23 cellular contexts compared by ENCODE assay signal in genomic region chr7:66741-67140, GRCh38.
"Had no signal": no experiment of that assay in that cellular context is flagged by ENCODE, and none has a peak within 500 bp of the region (broad histone marks: within the 10 kb centered on the region; RNA-seq: fewer than 3 reads in every experiment).

No MANE protein-coding gene starts in this region.

- H3K27ac ChIP-seq: dorsolateral prefrontal cortex, esophagus squamous epithelium, parathyroid adenoma, thoracic aorta, upper lobe of left lung had no signal

- H3K36me3 ChIP-seq: esophagus squamous epithelium, thoracic aorta, upper lobe of left lung had no signal

- DNase-seq: activated CD4-positive, alpha-beta memory T cell treated with anti-CD3 and anti-CD28 coated beads, Interleukin-2, amount 10 ng/mL, durations not matched to agents 7 days and 5 days; activated CD4-positive, alpha-beta T cell treated with anti-CD3 and anti-CD28 coated beads, Interleukin-2, amount 10 ng/mL, durations not matched to agents 24 days and 14 days; activated CD4-positive, CD25-positive, alpha-beta regulatory T cell; activated gamma-delta T cell; activated naive CD4-positive, alpha-beta T cell treated with anti-CD3 and anti-CD28 coated beads, Interleukin-2, amount 50 U/mL, for 16 hours; activated naive CD8-positive, alpha-beta T cell treated with anti-CD3 and anti-CD28 coated beads, Interleukin-2, amount 50 U/mL, for 24 hours; activated T-cell treated with anti-CD3 and anti-CD28 coated beads, Interleukin-2, amount 50 U/mL, for 72 hours; anterior cingulate cortex; central memory CD4-positive, alpha-beta T cell; effector memory CD8-positive, alpha-beta T cell; esophagus squamous epithelium; kidney glomerular epithelial cell; stimulated activated CD4-positive, alpha-beta T cell treated with anti-CD3 and anti-CD28 coated beads, Interleukin-4, amount 100 ng/mL, for 1 hour; stimulated activated naive CD4-positive, alpha-beta T cell treated with Interleukin-2 at 50 U/mL for 16 hours; T1000; upper lobe of left lung had no signal

- H3K9me3 ChIP-seq: esophagus squamous epithelium, thoracic aorta, upper lobe of left lung had no signal

- H3K4me1 ChIP-seq: parathyroid adenoma had no signal

- H3K4me3 Mint-ChIP-seq: activated CD4-positive, alpha-beta memory T cell treated with anti-CD3 and anti-CD28 coated beads, Interleukin-2, amount 10 ng/mL, durations not matched to agents 7 days and 5 days; activated CD4-positive, alpha-beta T cell treated with anti-CD3 and anti-CD28 coated beads, Interleukin-2, amount 10 ng/mL, durations not matched to agents 24 days and 14 days; activated naive CD8-positive, alpha-beta T cell treated with anti-CD3 and anti-CD28 coated beads, Interleukin-2, amount 50 U/mL, for 24 hours; activated T-cell treated with anti-CD3 and anti-CD28 coated beads, Interleukin-2, amount 50 U/mL, for 72 hours; brain; effector memory CD8-positive, alpha-beta T cell; memory B cell; nephron; T-helper 1 cell treated with Interleukin-12 subunit alpha and Interleukin-12 subunit beta and Interleukin-4 antibody, amounts not matched to agents 30 μg/mL and 1 μg/mL, for 36 hours had no signal

- H3K4me1 Mint-ChIP-seq: activated CD4-positive, alpha-beta memory T cell treated with anti-CD3 and anti-CD28 coated beads, Interleukin-2, amount 10 ng/mL, durations not matched to agents 7 days and 5 days; activated CD4-positive, alpha-beta T cell treated with anti-CD3 and anti-CD28 coated beads, Interleukin-2, amount 10 ng/mL, durations not matched to agents 24 days and 14 days; activated naive CD8-positive, alpha-beta T cell treated with anti-CD3 and anti-CD28 coated beads, Interleukin-2, amount 50 U/mL, for 24 hours had no signal

- ATAC-seq: activated naive CD8-positive, alpha-beta T cell treated with anti-CD3 and anti-CD28 coated beads, Interleukin-2, amount 50 U/mL, for 24 hours; activated T-cell treated with anti-CD3 and anti-CD28 coated beads, Interleukin-2, amount 50 U/mL, for 72 hours; effector memory CD8-positive, alpha-beta T cell had no signal

- H3K27me3 Mint-ChIP-seq: activated CD4-positive, alpha-beta memory T cell treated with anti-CD3 and anti-CD28 coated beads, Interleukin-2, amount 10 ng/mL, durations not matched to agents 7 days and 5 days; activated CD4-positive, alpha-beta T cell treated with anti-CD3 and anti-CD28 coated beads, Interleukin-2, amount 10 ng/mL, durations not matched to agents 24 days and 14 days; activated naive CD8-positive, alpha-beta T cell treated with anti-CD3 and anti-CD28 coated beads, Interleukin-2, amount 50 U/mL, for 24 hours; brain; memory B cell had no signal

- H3K27me3 ChIP-seq: dorsolateral prefrontal cortex, upper lobe of left lung had no signal

- H3K27ac Mint-ChIP-seq: activated CD4-positive, alpha-beta memory T cell treated with anti-CD3 and anti-CD28 coated beads, Interleukin-2, amount 10 ng/mL, durations not matched to agents 7 days and 5 days; activated CD4-positive, alpha-beta T cell treated with anti-CD3 and anti-CD28 coated beads, Interleukin-2, amount 10 ng/mL, durations not matched to agents 24 days and 14 days; activated naive CD8-positive, alpha-beta T cell treated with anti-CD3 and anti-CD28 coated beads, Interleukin-2, amount 50 U/mL, for 24 hours; activated T-cell treated with anti-CD3 and anti-CD28 coated beads, Interleukin-2, amount 50 U/mL, for 72 hours; effector memory CD8-positive, alpha-beta T cell; memory B cell; T-helper 1 cell treated with Interleukin-12 subunit alpha and Interleukin-12 subunit beta and Interleukin-4 antibody, amounts not matched to agents 30 μg/mL and 1 μg/mL, for 36 hours had no signal

- H3K4me3 ChIP-seq: dorsolateral prefrontal cortex, esophagus squamous epithelium, thoracic aorta, upper lobe of left lung had no signal

- H3K9me3 Mint-ChIP-seq: activated CD4-positive, alpha-beta memory T cell treated with anti-CD3 and anti-CD28 coated beads, Interleukin-2, amount 10 ng/mL, durations not matched to agents 7 days and 5 days; activated CD4-positive, alpha-beta T cell treated with anti-CD3 and anti-CD28 coated beads, Interleukin-2, amount 10 ng/mL, durations not matched to agents 24 days and 14 days; activated naive CD8-positive, alpha-beta T cell treated with anti-CD3 and anti-CD28 coated beads, Interleukin-2, amount 50 U/mL, for 24 hours; activated T-cell treated with anti-CD3 and anti-CD28 coated beads, Interleukin-2, amount 50 U/mL, for 72 hours; brain; effector memory CD8-positive, alpha-beta T cell; memory B cell; nephron; T-helper 1 cell treated with Interleukin-12 subunit alpha and Interleukin-12 subunit beta and Interleukin-4 antibody, amounts not matched to agents 30 μg/mL and 1 μg/mL, for 36 hours had no signal

- H3K36me3 Mint-ChIP-seq: brain, memory B cell had no signal

- H3K9ac ChIP-seq: parathyroid adenoma had no signal
